In genomic region chr15:62622775-62623174, GRCh38 we compare ENCODE assay signal across 19 cellular contexts.
"Had no signal": no experiment of that assay in that cellular context is flagged by ENCODE, and none has a peak within 500 bp of the region (broad histone marks: within the 10 kb centered on the region; RNA-seq: fewer than 3 reads in every experiment).

No MANE protein-coding gene starts in this region.

- ATAC-seq: effector memory CD8-positive, alpha-beta T cell; left lobe of liver; natural killer cell; sciatic nerve; stimulated activated naive CD8-positive, alpha-beta T cell treated with anti-CD3 and anti-CD28 coated beads, Interleukin-15, amount 100 ng/mL, for 72 hours; upper lobe of right lung had no signal

- FAIRE-seq: endometrium, kidney had no signal

- DNase-seq: cortex of kidney; effector memory CD8-positive, alpha-beta T cell; erythroblast; esophagus squamous epithelium; foreskin melanocyte; head of caudate nucleus; kidney; natural killer cell; stimulated activated CD4-positive, alpha-beta T cell treated with anti-CD3 and anti-CD28 coated beads, Interleukin-12 subunit alpha, Interleukin-12 subunit beta, amount 100 ng/mL, for 4 hours; stimulated activated CD4-positive, alpha-beta T cell treated with anti-CD3 and anti-CD28 coated beads, Interleukin-1b, Interleukin-23, amount 100 ng/mL, for 48 hours; stimulated activated CD4-positive, alpha-beta T cell treated with anti-CD3 and anti-CD28 coated beads, Interleukin-4, amount 100 ng/mL, for 1 hour; stimulated activated CD8-positive, alpha-beta memory T cell treated with anti-CD3 and anti-CD28 coated beads, Interleukin-4, amount 100 ng/mL, for 48 hours; stimulated activated naive CD4-positive, alpha-beta T cell; stimulated activated naive CD8-positive, alpha-beta T cell treated with anti-CD3 and anti-CD28 coated beads, Interleukin-15, amount 100 ng/mL, for 72 hours; transverse colon; upper lobe of right lung had no signal
